ENCODE assay signal across 1 cellular context in the genomic region with DNA sequence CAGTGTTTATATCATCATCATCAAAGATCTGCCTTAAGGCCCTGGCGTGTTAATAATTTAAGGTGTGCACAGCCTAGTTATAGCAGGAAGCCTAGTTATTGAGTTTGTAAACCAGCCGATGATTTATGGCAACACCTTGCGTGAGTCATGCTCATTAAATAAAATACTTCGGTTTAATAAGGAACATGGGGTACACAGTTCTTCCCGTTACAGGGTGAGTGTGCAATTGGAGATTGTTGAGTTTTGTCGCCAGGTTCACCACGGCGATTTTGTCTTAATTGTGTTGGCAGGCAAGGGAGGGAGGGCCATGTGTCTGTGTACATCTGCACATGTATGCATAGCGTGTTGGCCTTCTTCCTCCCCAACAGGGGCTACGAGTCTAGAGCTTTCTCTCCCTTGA.
TF ChIP-seq lines count a peak whose summit lies in the region.

No MANE protein-coding gene starts in this region.

TF ChIP-seq in SK-N-SH, 30 proteins besides CTCF, POLR2A, EP300 and RAD21 (continued from another document):
- TF ChIP-seq, protein P1, sequence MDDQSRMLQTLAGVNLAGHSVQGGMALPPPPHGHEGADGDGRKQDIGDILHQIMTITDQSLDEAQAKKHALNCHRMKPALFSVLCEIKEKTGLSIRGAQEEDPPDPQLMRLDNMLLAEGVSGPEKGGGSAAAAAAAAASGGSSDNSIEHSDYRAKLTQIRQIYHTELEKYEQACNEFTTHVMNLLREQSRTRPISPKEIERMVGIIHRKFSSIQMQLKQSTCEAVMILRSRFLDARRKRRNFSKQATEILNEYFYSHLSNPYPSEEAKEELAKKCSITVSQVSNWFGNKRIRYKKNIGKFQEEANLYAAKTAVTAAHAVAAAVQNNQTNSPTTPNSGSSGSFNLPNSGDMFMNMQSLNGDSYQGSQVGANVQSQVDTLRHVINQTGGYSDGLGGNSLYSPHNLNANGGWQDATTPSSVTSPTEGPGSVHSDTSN (IDR thresholded peaks at IDR 0.05), result no peak
- TF ChIP-seq, protein P2, sequence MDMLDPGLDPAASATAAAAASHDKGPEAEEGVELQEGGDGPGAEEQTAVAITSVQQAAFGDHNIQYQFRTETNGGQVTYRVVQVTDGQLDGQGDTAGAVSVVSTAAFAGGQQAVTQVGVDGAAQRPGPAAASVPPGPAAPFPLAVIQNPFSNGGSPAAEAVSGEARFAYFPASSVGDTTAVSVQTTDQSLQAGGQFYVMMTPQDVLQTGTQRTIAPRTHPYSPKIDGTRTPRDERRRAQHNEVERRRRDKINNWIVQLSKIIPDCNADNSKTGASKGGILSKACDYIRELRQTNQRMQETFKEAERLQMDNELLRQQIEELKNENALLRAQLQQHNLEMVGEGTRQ (IDR thresholded peaks at IDR 0.05; ENCODE audit: borderline replicate concordance, low read depth, low read length), result no peak
- TF ChIP-seq JUND (IDR thresholded peaks at IDR 0.05) (no peak), NFIC (IDR thresholded peaks at IDR 0.05; ENCODE audit: borderline replicate concordance) (no peak)
